11 cellular contexts compared by ENCODE assay signal in the genomic region with DNA sequence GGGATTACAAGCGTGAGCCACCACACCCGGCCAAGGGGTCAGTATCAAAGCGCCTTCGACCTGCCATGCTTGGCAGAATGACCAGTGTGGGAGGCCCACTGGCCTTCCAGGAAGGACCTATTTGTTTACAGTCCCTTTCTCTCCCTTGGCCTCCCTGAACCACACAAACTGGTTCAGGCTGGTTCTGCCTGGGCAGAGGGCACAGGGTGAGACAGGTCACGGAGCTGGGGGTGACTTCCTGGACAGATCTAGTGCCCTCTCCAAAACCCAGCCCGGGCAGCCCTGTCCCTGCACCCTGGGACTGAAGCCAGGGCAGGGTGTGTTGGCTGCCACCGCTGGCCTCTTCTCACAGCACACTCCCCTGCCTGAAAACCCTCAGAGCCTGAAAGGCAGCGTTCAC. TPM values are rescaled to one million over a fixed set of nuclear protein-coding genes. Genes with fewer than 3 reads are reported as not detected.
DNase-seq lines count a peak whose midpoint lies in the region; ATAC-seq and TF ChIP-seq lines count a peak whose summit lies in the region.
"Had no signal": no experiment of that assay in that cellular context is flagged by ENCODE, and none has a peak within 500 bp of the region (broad histone marks: within the 10 kb centered on the region; RNA-seq: fewer than 3 reads in every experiment).

No MANE protein-coding gene starts in this region.

- H3K27me3 ChIP-seq in adipocyte (replicated peaks; ENCODE audit: control insufficient read depth, insufficient read depth, low read length) (no peaks in the 10 kb centered on the region), left lung (no peaks in the 10 kb centered on the region), subcutaneous abdominal adipose tissue (ENCODE audit: control insufficient read depth in 5 of 5, insufficient read depth in 4 of 5, low read length in 5 of 5) (no peaks in the 10 kb centered on the region)

- peaks cover 53% of the 10 kb centered on the region for H3K4me1 Mint-ChIP-seq in T-helper 1 cell treated with Interleukin-12 subunit alpha and Interleukin-12 subunit beta and Interleukin-4 antibody, amounts not matched to agents 30 μg/mL and 1 μg/mL, for 36 hours (ENCODE audit: low read depth)

- TF ChIP-seq CTCF in left lung (IDR thresholded peaks at IDR 0.05), result no peak

- H3K27ac ChIP-seq in left lung, result peak overlapping the region; percentile 7 to 23
- peak overlapping the region; percentile 24 for H3K27ac ChIP-seq in subcutaneous abdominal adipose tissue (ENCODE audit: low read depth, low read length)

- H3K9ac ChIP-seq in adipocyte (ENCODE audit: low read length), result peak overlapping the region; percentile 61
- peak overlapping the region in 1 of 5 donors; percentile 52 for H3K9ac ChIP-seq in subcutaneous abdominal adipose tissue (ENCODE audit: low read length in 5 of 5)

- no peaks in the 10 kb centered on the region for H3K27me3 Mint-ChIP-seq in T-helper 1 cell treated with Interleukin-12 subunit alpha and Interleukin-12 subunit beta and Interleukin-4 antibody, amounts not matched to agents 30 μg/mL and 1 μg/mL, for 36 hours (ENCODE audit: low read depth)

- no peak overlapping the region for H3K4me3 Mint-ChIP-seq in T-helper 1 cell treated with Interleukin-12 subunit alpha and Interleukin-12 subunit beta and Interleukin-4 antibody, amounts not matched to agents 30 μg/mL and 1 μg/mL, for 36 hours

- H3K4me1 ChIP-seq in adipocyte (ENCODE audit: control insufficient read depth, insufficient read depth, low read length) (peaks cover 74% of the 10 kb centered on the region), left lung (peaks cover 25 to 80% of the 10 kb centered on the region in 2 donors), subcutaneous abdominal adipose tissue (ENCODE audit: control insufficient read depth in 5 of 5, insufficient read depth in 5 of 5, low read length in 5 of 5) (peaks cover 12 to 95% (median 75%) of the 10 kb centered on the region in 5 donors)

- H3K27ac Mint-ChIP-seq in T-helper 1 cell treated with Interleukin-12 subunit alpha and Interleukin-12 subunit beta and Interleukin-4 antibody, amounts not matched to agents 30 μg/mL and 1 μg/mL, for 36 hours, result peak overlapping the region; percentile 55

- no peaks in the 10 kb centered on the region for H3K9me3 Mint-ChIP-seq in T-helper 1 cell treated with Interleukin-12 subunit alpha and Interleukin-12 subunit beta and Interleukin-4 antibody, amounts not matched to agents 30 μg/mL and 1 μg/mL, for 36 hours

- H3K4me3 ChIP-seq in adipocyte (ENCODE audit: low read length) (no peak overlapping the region), left lung (no peak overlapping the region), subcutaneous abdominal adipose tissue (ENCODE audit: low read depth in 1 of 5, low read length in 5 of 5) (peak overlapping the region in 1 of 5 donors; percentile 10)

- ATAC-seq in left lung, result peak; percentile 77

- peaks cover 35% of the 10 kb centered on the region for H3K36me3 Mint-ChIP-seq in T-helper 1 cell treated with Interleukin-12 subunit alpha and Interleukin-12 subunit beta and Interleukin-4 antibody, amounts not matched to agents 30 μg/mL and 1 μg/mL, for 36 hours (ENCODE audit: low read depth)

- intact Hi-C loops in left lung (cut with DNase I), result no loop called here

- no peak for DNase-seq in T-helper 1 cell
- no peak for DNase-seq in adipocyte (ENCODE audit: low read depth)
- DNase-seq in left lung, result peak; percentile 61 to 72
- DNase-seq in DMS79 treated with DMSO at 0.1 percent for 48 hours (lab: John Stamatoyannopoulos, UW), result no peak
- no peak for DNase-seq in AG08395 (ENCODE audit: low spot score)
- DNase-seq in effector CD8-positive, alpha-beta T cell (lab: John Stamatoyannopoulos, UW), result no peak
- DNase-seq: 8988T; NCI-H1694; NK-92 treated with Interleukin-12 subunit alpha and Interleukin-12 subunit beta, amount 100 ng/mL, for 24 hours had no signal

- no peaks in the 10 kb centered on the region for H3K9me3 ChIP-seq in adipocyte (ENCODE audit: control insufficient read depth, low read length)
- no peaks in the 10 kb centered on the region for H3K9me3 ChIP-seq in left lung
- H3K9me3 ChIP-seq in subcutaneous abdominal adipose tissue (ENCODE audit: control insufficient read depth in 5 of 5, low read length in 5 of 5), result no peaks in the 10 kb centered on the region

- peaks cover 35% of the 10 kb centered on the region for H3K36me3 ChIP-seq in adipocyte (ENCODE audit: control insufficient read depth, insufficient read depth, low read length, severe bottlenecking)
- peaks cover 0 to 37% of the 10 kb centered on the region in 2 donors for H3K36me3 ChIP-seq in left lung
- H3K36me3 ChIP-seq in subcutaneous abdominal adipose tissue (ENCODE audit: control insufficient read depth in 5 of 5, insufficient read depth in 5 of 5, low read length in 5 of 5), result peaks cover 0 to 41% (median 32%) of the 10 kb centered on the region in 5 donors

RNA-seq across cellular contexts. Expression of a gene that starts 11.3 kb away (rescaled TPM):
- total RNA-seq in left lung, result 1 to 10 TPM; 6.1 to 8.5 TPM

RNA-seq across cellular contexts. Expression of a gene that starts 38.5 kb away (rescaled TPM):
- 10 to 100 TPM; 20.3 to 22.7 TPM for total RNA-seq in left lung

Comparison
In these comparisons a context has a peak if more than half of its experiments do, and no peak if none do; other contexts are left out.
1. DNase-seq: peak in left lung (2 of 2); none in T-helper 1 cell (0 of 5), adipocyte (single experiment), DMS79 treated with DMSO at 0.1 percent for 48 hours (single experiment), AG08395 (single experiment) and effector CD8-positive, alpha-beta T cell (single experiment).